Comparison of ENCODE assay signal across 21 cellular contexts in the genomic region with DNA sequence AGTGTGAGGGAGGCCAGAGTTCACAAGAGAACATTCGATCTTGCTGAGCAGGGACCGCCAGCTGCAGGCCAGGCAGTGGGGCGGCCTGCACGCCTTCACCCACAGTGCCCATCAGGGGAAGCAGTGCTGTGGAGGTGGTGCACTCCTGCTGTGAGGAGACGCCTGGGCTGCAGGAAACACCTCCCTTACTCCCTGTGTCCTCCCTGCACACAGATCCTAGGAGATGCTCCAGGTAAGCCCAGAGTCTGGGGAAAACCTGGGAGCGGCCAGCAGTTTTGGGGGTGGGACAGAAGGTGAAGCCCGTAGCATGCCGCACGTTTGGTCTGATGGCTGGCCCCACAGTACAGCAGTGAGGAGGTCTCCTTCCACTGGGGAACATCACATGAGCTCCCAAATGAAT.
DNase-seq lines count a peak whose midpoint lies in the region; ATAC-seq and TF ChIP-seq lines count a peak whose summit lies in the region.
"Had no signal": no experiment of that assay in that cellular context is flagged by ENCODE, and none has a peak within 500 bp of the region (broad histone marks: within the 10 kb centered on the region; RNA-seq: fewer than 3 reads in every experiment).

No MANE protein-coding gene starts in this region.

- 85 to 93% (median 90%) methylated on average over 5 to 9 of the region's 9 CpGs for WGBS in spleen, 5 donors
- WGBS in upper lobe of left lung, 2 donors: 88 to 93% methylated on average over 4 to 9 of the region's 9 CpGs

- H3K27me3 ChIP-seq in H7 (ENCODE audit: control insufficient read depth, insufficient read depth, low read length) (no peaks in the 10 kb centered on the region), colonic mucosa (no peaks in the 10 kb centered on the region), spleen (replicated peaks in 1 of 7) (peaks cover 0 to 10% (median 0%) of the 10 kb centered on the region in 7 donors), upper lobe of left lung (no peaks in the 10 kb centered on the region)
- H3K27me3 ChIP-seq: BE2C; BLaER1 treated with 17β-estradiol and CSF1 and Interleukin-3, amounts not matched to agents 10 nM and 100 nM had no signal

- H3K27ac ChIP-seq in colonic mucosa (no peak overlapping the region), spleen (no peak overlapping the region), upper lobe of left lung (no peak overlapping the region)
- H3K27ac ChIP-seq: A549; BLaER1 treated with 17β-estradiol and CSF1 and Interleukin-3, amounts not matched to agents 10 nM and 100 nM had no signal

- H3K9me3 ChIP-seq in colonic mucosa: no peaks in the 10 kb centered on the region
- no peaks in the 10 kb centered on the region for H3K9me3 ChIP-seq in spleen
- H3K9me3 ChIP-seq in upper lobe of left lung: no peaks in the 10 kb centered on the region
- H3K9me3 ChIP-seq: A549; BE2C; BLaER1 treated with 17β-estradiol and CSF1 and Interleukin-3, amounts not matched to agents 10 nM and 100 nM had no signal

- no peak for TF ChIP-seq POLR2A in spleen (IDR thresholded peaks at IDR 0.05)
- no peak for TF ChIP-seq POLR2A in upper lobe of left lung (IDR thresholded peaks at IDR 0.05)

- no peak overlapping the region for H3K4me3 ChIP-seq in H7 (ENCODE audit: insufficient read depth, low read depth, low read length)
- no peak overlapping the region for H3K4me3 ChIP-seq in colonic mucosa
- no peak overlapping the region for H3K4me3 ChIP-seq in spleen
- H3K4me3 ChIP-seq in upper lobe of left lung: no peak overlapping the region
- H3K4me3 ChIP-seq: A549; BLaER1 treated with 17β-estradiol and CSF1 and Interleukin-3, amounts not matched to agents 10 nM and 100 nM; GM23338 had no signal

- no peaks in the 10 kb centered on the region for H3K4me1 ChIP-seq in colonic mucosa
- H3K4me1 ChIP-seq in spleen: no peaks in the 10 kb centered on the region
- H3K4me1 ChIP-seq in upper lobe of left lung: no peaks in the 10 kb centered on the region
- H3K4me1 ChIP-seq: A549, BE2C had no signal

- TF ChIP-seq CTCF in colonic mucosa (IDR thresholded peaks at IDR 0.05) (no peak), spleen (IDR thresholded peaks at IDR 0.05 in 8 of 11, conservative IDR thresholded peaks at IDR 0.05 in 3 of 11) (no peak), upper lobe of left lung (IDR thresholded peaks at IDR 0.05) (no peak)

- DNase-seq in H7 (peak; percentile 36), colonic mucosa (peak; percentile 7), islet precursor cell (peak; percentile 43), spleen (peak; percentile 71), upper lobe of left lung (no peak)
- DNase-seq: 8988T; ACHN; AML-193; BE2C; CD4-positive, alpha-beta T cell; CD8-positive, alpha-beta memory T cell; DMS 273 treated with DMSO at 0.1 percent for 48 hours; DMS79; EL; GDM1; HCEC 1CT had no signal

- no peak overlapping the region for H3K9ac ChIP-seq in colonic mucosa (ENCODE audit: low read depth in 2 of 2, low read length in 2 of 2)
- H3K9ac ChIP-seq: BLaER1 treated with 17β-estradiol and CSF1 and Interleukin-3, amounts not matched to agents 10 nM and 100 nM had no signal

- no peaks in the 10 kb centered on the region for H3K36me3 ChIP-seq in H7 (replicated peaks; ENCODE audit: control insufficient read depth, insufficient read depth, low read length)
- H3K36me3 ChIP-seq in colonic mucosa: no peaks in the 10 kb centered on the region
- no peaks in the 10 kb centered on the region for H3K36me3 ChIP-seq in spleen
- no peaks in the 10 kb centered on the region for H3K36me3 ChIP-seq in upper lobe of left lung
- H3K36me3 ChIP-seq: BE2C; BLaER1 treated with 17β-estradiol and CSF1 and Interleukin-3, amounts not matched to agents 10 nM and 100 nM had no signal

- intact Hi-C loops in colonic mucosa (cut with DNase I) (no loop called here), spleen (cut with DNase I; ENCODE audit: low total_unique reads) (no loop called here)

- no peak for ATAC-seq in upper lobe of left lung (ENCODE audit: low FRiP score in 2 of 2)
- no peak for ATAC-seq in GM21515 (IDR thresholded peaks at IDR 0.05; ENCODE audit: unreplicated experiment)
- no peak for ATAC-seq in GM19467 (IDR thresholded peaks at IDR 0.05; ENCODE audit: unreplicated experiment)
- ATAC-seq: A549, GM23338 had no signal

- TF ChIP-seq EP300 in upper lobe of left lung (IDR thresholded peaks at IDR 0.05): no peak

Comparison
In these comparisons a context has a peak if more than half of its experiments do, and no peak if none do; other contexts are left out.
1. DNase-seq: peak in H7 (single experiment), colonic mucosa (single experiment), islet precursor cell (single experiment) and spleen (single experiment); none in upper lobe of left lung (0 of 2).